ENCODE assay signal across 8 cellular contexts in the genomic region with DNA sequence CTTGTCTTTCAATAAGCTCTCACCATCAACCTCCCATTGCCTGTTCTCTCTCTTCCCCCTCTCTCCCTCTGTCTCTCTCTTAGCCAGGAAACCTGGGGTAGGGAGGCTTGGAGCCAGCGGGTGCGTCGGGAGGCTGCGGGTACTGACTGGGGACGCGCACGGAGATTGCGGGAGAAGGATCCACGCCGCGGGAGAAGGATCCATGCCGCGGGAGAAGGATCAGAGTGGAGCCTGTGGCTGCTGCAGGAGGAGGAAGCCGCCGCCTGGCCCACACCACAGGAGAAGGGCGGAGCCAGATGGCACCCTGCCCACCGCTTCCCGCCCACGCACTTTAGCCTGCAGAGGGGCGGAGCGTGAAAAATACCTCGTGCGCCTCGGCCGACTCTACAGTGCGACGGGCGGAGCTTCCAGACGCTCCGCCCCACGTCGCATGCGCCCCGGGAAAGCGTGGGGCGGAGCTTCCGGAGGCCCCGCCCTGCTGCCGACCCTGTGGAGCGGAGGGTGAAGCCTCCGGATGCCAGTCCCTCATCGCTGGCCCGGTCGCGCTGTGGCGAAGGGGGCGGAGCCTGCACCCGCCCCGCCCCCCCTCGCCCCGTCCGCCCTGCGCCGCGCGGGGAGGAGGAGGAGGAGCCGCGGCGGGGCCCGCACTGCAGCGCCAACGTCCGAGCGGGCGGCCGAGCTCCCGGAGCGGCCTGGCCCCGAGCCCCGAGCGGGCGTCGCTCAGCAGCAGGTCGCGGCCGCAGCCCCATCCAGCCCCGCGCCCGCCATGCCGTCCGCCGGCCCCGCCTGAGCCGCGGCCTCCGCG.
DNase-seq lines count a peak whose midpoint lies in the region; ATAC-seq and TF ChIP-seq lines count a peak whose summit lies in the region.
"Not testable (repeated sequence)": the region's sequence is repeated elsewhere in the genome, so short reads cannot be mapped to it uniquely, and the experiment has no call there.

No MANE protein-coding gene starts in this region.

- BruUV-seq in PC-3 (replicated peaks; lab: Mats Ljungman, UMichigan), result not testable (repeated sequence)

- no CpG with 5 or more reads among the region's 87 CpGs for WGBS in heart left ventricle, 4 donors
- no CpG with 5 or more reads among the region's 87 CpGs for WGBS in upper lobe of left lung, 2 donors

- H4K20me1 ChIP-seq in PC-3 (ENCODE audit: low read length), result not testable (repeated sequence)

- intact Hi-C loops in PC-3 (cut with micrococcal nuclease); heart left ventricle (cut with DNase I); naive thymus-derived CD4-positive, alpha-beta T cell (cut with micrococcal nuclease): not testable (repeated sequence)

- H3K4me2 ChIP-seq in PC-3 (ENCODE audit: low read length), result not testable (repeated sequence)

- H3K36me3 Mint-ChIP-seq in activated T-cell treated with anti-CD3 and anti-CD28 coated beads, Interleukin-2, amount 50 U/mL, for 72 hours (ENCODE audit: insufficient read depth in 2 of 2); naive thymus-derived CD4-positive, alpha-beta T cell: not testable (repeated sequence)

- H2AFZ ChIP-seq in PC-3 (ENCODE audit: low read length), result not testable (repeated sequence)

- not testable (repeated sequence) for H3K9me3 Mint-ChIP-seq in activated T-cell treated with anti-CD3 and anti-CD28 coated beads, Interleukin-2, amount 50 U/mL, for 72 hours; naive thymus-derived CD4-positive, alpha-beta T cell

- H3K4me1 ChIP-seq in PC-3 (ENCODE audit: insufficient read depth, low read length); heart left ventricle; naive thymus-derived CD4-positive, alpha-beta T cell (ENCODE audit: control insufficient read depth in 2 of 2, insufficient read depth in 2 of 2, low read length in 2 of 2); upper lobe of left lung: not testable (repeated sequence)

- H3K79me2 ChIP-seq in PC-3 (ENCODE audit: low read length), result not testable (repeated sequence)

- DNase-seq in PC-3; activated T-cell treated with anti-CD3 and anti-CD28 coated beads, Interleukin-2, amount 50 U/mL, for 72 hours; heart left ventricle; naive thymus-derived CD4-positive, alpha-beta T cell; upper lobe of left lung: not testable (repeated sequence)

- not testable (repeated sequence) for H3K27me3 ChIP-seq in PC-3 (ENCODE audit: low read length); heart left ventricle; naive thymus-derived CD4-positive, alpha-beta T cell (ENCODE audit: control insufficient read depth in 2 of 2, insufficient read depth in 2 of 2, low read length in 2 of 2); upper lobe of left lung

- not testable (repeated sequence) for H3K9me3 ChIP-seq in PC-3 (ENCODE audit: low read length); heart left ventricle; naive thymus-derived CD4-positive, alpha-beta T cell (ENCODE audit: control insufficient read depth in 2 of 3, low read length in 3 of 3); upper lobe of left lung

- ATAC-seq in GM18498 (IDR thresholded peaks at IDR 0.05; ENCODE audit: unreplicated experiment), result peak; percentile 79
- peak; percentile 69 for ATAC-seq in GM21423 (IDR thresholded peaks at IDR 0.05; ENCODE audit: unreplicated experiment)
- peak; percentile 63 for ATAC-seq in HG03097 (IDR thresholded peaks at IDR 0.05; ENCODE audit: low FRiP score, unreplicated experiment)
- peak; percentile 71 for ATAC-seq in PC-3
- peak; percentile 90 to 92 for ATAC-seq in activated T-cell treated with anti-CD3 and anti-CD28 coated beads, Interleukin-2, amount 50 U/mL, for 72 hours (replicated peaks in 1 of 2)
- peak; percentile 86 to 96 (median 92) for ATAC-seq in heart left ventricle
- ATAC-seq in naive thymus-derived CD4-positive, alpha-beta T cell, result peak; percentile 98
- peak; percentile 87 to 91 for ATAC-seq in upper lobe of left lung (ENCODE audit: low FRiP score in 2 of 2)

- not testable (repeated sequence) for H3K27ac Mint-ChIP-seq in activated T-cell treated with anti-CD3 and anti-CD28 coated beads, Interleukin-2, amount 50 U/mL, for 72 hours; naive thymus-derived CD4-positive, alpha-beta T cell

- not testable (repeated sequence) for H3F3A ChIP-seq in PC-3 (ENCODE audit: low read length, unreplicated experiment)

- not testable (repeated sequence) for TF ChIP-seq EP300 in upper lobe of left lung (IDR thresholded peaks at IDR 0.05)

- not testable (repeated sequence) for TF ChIP-seq POLR2A in heart left ventricle (IDR thresholded peaks at IDR 0.05); upper lobe of left lung (IDR thresholded peaks at IDR 0.05)

- TF ChIP-seq CTCF in PC-3 (conservative IDR thresholded peaks at IDR 0.05; ENCODE audit: low read depth, low read length); heart left ventricle (IDR thresholded peaks at IDR 0.05); upper lobe of left lung (IDR thresholded peaks at IDR 0.05): not testable (repeated sequence)

- not testable (repeated sequence) for H3K9me2 ChIP-seq in PC-3 (replicated peaks; ENCODE audit: low read length)

- H3K4me3 Mint-ChIP-seq in activated T-cell treated with anti-CD3 and anti-CD28 coated beads, Interleukin-2, amount 50 U/mL, for 72 hours; naive thymus-derived CD4-positive, alpha-beta T cell: not testable (repeated sequence)

- not testable (repeated sequence) for H3K9ac ChIP-seq in PC-3 (ENCODE audit: low read length)

- not testable (repeated sequence) for H3K36me3 ChIP-seq in PC-3 (ENCODE audit: low read depth, low read length); heart left ventricle; naive thymus-derived CD4-positive, alpha-beta T cell (ENCODE audit: control insufficient read depth in 2 of 3, insufficient read depth in 3 of 3, low read length in 3 of 3); upper lobe of left lung

- POLR2A ChIA-PET in PC-3 (lab: Charles Lee; ENCODE audit: unreplicated experiment); naive thymus-derived CD4-positive, alpha-beta T cell (lab: Charles Lee): not testable (repeated sequence)

- H3K4me3 ChIP-seq in PC-3 (ENCODE audit: low read length); heart left ventricle; naive thymus-derived CD4-positive, alpha-beta T cell (ENCODE audit: low read length); upper lobe of left lung: not testable (repeated sequence)

- not testable (repeated sequence) for H3K27ac ChIP-seq in PC-3 (ENCODE audit: low read length); heart left ventricle; naive thymus-derived CD4-positive, alpha-beta T cell (ENCODE audit: low read depth, low read length); upper lobe of left lung

- not testable (repeated sequence) for H3K27me3 Mint-ChIP-seq in activated T-cell treated with anti-CD3 and anti-CD28 coated beads, Interleukin-2, amount 50 U/mL, for 72 hours (ENCODE audit: low read depth); naive thymus-derived CD4-positive, alpha-beta T cell

- CTCF ChIA-PET in PC-3 (lab: Charles Lee); naive thymus-derived CD4-positive, alpha-beta T cell (lab: Charles Lee): not testable (repeated sequence)

- H3K4me1 Mint-ChIP-seq in activated T-cell treated with anti-CD3 and anti-CD28 coated beads, Interleukin-2, amount 50 U/mL, for 72 hours (ENCODE audit: low read depth); naive thymus-derived CD4-positive, alpha-beta T cell: not testable (repeated sequence)
